10 cellular contexts compared by ENCODE assay signal in the genomic region with DNA sequence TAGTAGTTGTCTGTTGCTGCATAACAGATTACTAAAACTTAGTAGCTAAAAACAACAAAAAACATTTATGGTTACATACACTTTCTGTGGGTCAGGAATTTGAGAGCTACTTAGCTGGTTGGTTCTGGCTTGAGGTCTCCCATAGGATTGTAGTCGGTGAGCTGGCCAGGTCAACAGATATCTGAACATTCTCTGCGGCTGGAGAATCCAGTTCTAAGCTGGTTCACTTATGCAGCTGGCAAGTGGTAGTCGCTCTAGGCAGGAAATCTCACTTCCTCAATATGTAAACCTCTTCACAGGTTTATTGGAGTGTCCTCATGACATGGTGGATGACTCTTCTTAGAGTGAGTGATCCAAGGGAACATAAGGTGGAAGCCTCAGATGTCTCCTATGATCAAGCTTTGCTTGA.
DNase-seq lines count a peak whose midpoint lies in the region; ATAC-seq, FAIRE-seq and TF ChIP-seq lines count a peak whose summit lies in the region.
"Had no signal": no experiment of that assay in that cellular context is flagged by ENCODE, and none has a peak within 500 bp of the region (broad histone marks: within the 10 kb centered on the region; RNA-seq: fewer than 3 reads in every experiment).

No MANE protein-coding gene starts in this region.

- H3K4ac ChIP-seq in H1 (replicated peaks; ENCODE audit: insufficient read length, low read depth, low read length): no peak overlapping the region

- H2BK12ac ChIP-seq in H1 (ENCODE audit: low read depth, low read length): no peak overlapping the region

- TF ChIP-seq POLR2A in H1 (IDR thresholded peaks at IDR 0.05; ENCODE audit: control extremely low read depth in 1 of 2, low read depth in 2 of 2, low read length in 2 of 2) (no peak), ovary (IDR thresholded peaks at IDR 0.05) (no peak)

- no peak overlapping the region for H3K18ac ChIP-seq in H1 (ENCODE audit: extremely low read depth, low read length)

- H3K36me3 ChIP-seq in H1 (ENCODE audit: control insufficient read depth in 2 of 4, insufficient read depth in 4 of 4, low read length in 3 of 4) (no peaks in the 10 kb centered on the region), ovary (no peaks in the 10 kb centered on the region), neural progenitor cell (no peaks in the 10 kb centered on the region)
- H3K36me3 ChIP-seq: heart left ventricle, SJSA1 had no signal

- H3K27ac Mint-ChIP-seq in neural progenitor cell: no peak overlapping the region

- H3K27me3 ChIP-seq in H1 (replicated peaks in 1 of 4; ENCODE audit: control insufficient read depth in 3 of 4, extremely low read depth in 1 of 4, insufficient read depth in 3 of 4, low read length in 3 of 4) (no peaks in the 10 kb centered on the region), ovary (no peaks in the 10 kb centered on the region), neural progenitor cell (no peaks in the 10 kb centered on the region)
- H3K27me3 ChIP-seq: heart left ventricle, SJSA1 had no signal

- no peak overlapping the region for H2BK20ac ChIP-seq in H1 (ENCODE audit: low read length)

- H3K79me1 ChIP-seq in H1 (ENCODE audit: low read depth, low read length): no peaks in the 10 kb centered on the region; the same call in 1 of the 2 replicates

- H3K9me3 ChIP-seq in H1 (ENCODE audit: insufficient read depth in 2 of 2, low read depth in 1 of 2, low read length in 1 of 2) (no peaks in the 10 kb centered on the region), ovary (no peaks in the 10 kb centered on the region), neural progenitor cell (ENCODE audit: low read depth) (peaks cover 5% of the 10 kb centered on the region)
- H3K9me3 ChIP-seq: SJSA1 had no signal

- TF ChIP-seq RAD21 in H1 (IDR thresholded peaks at IDR 0.05 in 1 of 2, conservative IDR thresholded peaks at IDR 0.05 in 1 of 2; ENCODE audit: low read depth in 2 of 2, low read length in 2 of 2): no peak

- DNase-seq in NCI-H2029 treated with DMSO at 0.1 percent for 48 hours (lab: John Stamatoyannopoulos, UW) (peak; percentile 33), H1 (ENCODE audit: low read depth in 1 of 2, low spot score in 2 of 2) (no peak), ovary (no peak), retina (no peak), neural progenitor cell (ENCODE audit: low spot score) (no peak), SW480 (ENCODE audit: low spot score) (no peak)
- DNase-seq: heart left ventricle had no signal

- 0 out of 2 replicates have a peak overlapping the region, but pooled peaks have one; percentile 4 for H2AK5ac ChIP-seq in H1 (ENCODE audit: low read depth, low read length)

- no peak overlapping the region for H3K4me3 Mint-ChIP-seq in neural progenitor cell

- H4K5ac ChIP-seq in H1 (ENCODE audit: insufficient read length, low read depth, low read length): no peak overlapping the region

- H3K36me3 Mint-ChIP-seq in neural progenitor cell: peaks cover 2% of the 10 kb centered on the region

- peaks cover 0 to 8% (median 4%) of the 10 kb centered on the region in 4 experiments; a peak in 4 of 7 replicates for H3K4me1 ChIP-seq in H1 (replicated peaks in 1 of 4; ENCODE audit: control insufficient read depth in 3 of 4, insufficient read depth in 4 of 4, low read length in 3 of 4)
- H3K4me1 ChIP-seq in ovary (ENCODE audit: insufficient read depth): peaks cover 3% of the 10 kb centered on the region
- peaks cover 14% of the 10 kb centered on the region for H3K4me1 ChIP-seq in neural progenitor cell

- H2BK15ac ChIP-seq in H1 (ENCODE audit: low read length): no peak overlapping the region

- H2AFZ ChIP-seq in H1 (ENCODE audit: low read length) (no peak overlapping the region), neural progenitor cell (replicated peaks) (no peak overlapping the region)

- no peaks in the 10 kb centered on the region; the same call in 1 of the 2 replicates for H3K23me2 ChIP-seq in H1 (ENCODE audit: low read depth, low read length)

- peaks cover 4% of the 10 kb centered on the region for H3K27me3 Mint-ChIP-seq in neural progenitor cell (ENCODE audit: insufficient read depth, low read depth)

- H3K9ac ChIP-seq in H1 (replicated peaks in 1 of 4; ENCODE audit: extremely low read depth in 1 of 4, low read depth in 3 of 4, low read length in 3 of 4) (no peak overlapping the region), neural progenitor cell (no peak overlapping the region)

- no peaks in the 10 kb centered on the region for H3K9me3 Mint-ChIP-seq in neural progenitor cell

- ATAC-seq in GM18868 (IDR thresholded peaks at IDR 0.05; ENCODE audit: unreplicated experiment) (peak; percentile 90), HG02623 (IDR thresholded peaks at IDR 0.05; ENCODE audit: unreplicated experiment) (peak; percentile 86)

- FAIRE-seq in H1 (lab: Jason Lieb, UNC): no peak

- H3K79me2 ChIP-seq in H1 (ENCODE audit: control insufficient read depth in 1 of 2, insufficient read depth in 2 of 2, low read length in 2 of 2) (peaks cover 0 to 2% of the 10 kb centered on the region in 2 experiments; a peak in 2 of 4 replicates), neural progenitor cell (ENCODE audit: low read depth) (no peaks in the 10 kb centered on the region)

- H3F3A ChIP-seq in neural progenitor cell (ENCODE audit: low read depth): no peaks in the 10 kb centered on the region

- POLR2A ChIA-PET in H1 (lab: Charles Lee; ENCODE audit: partially characterized antibody): interaction anchor here (1.1 kb wide), 1 partner anchor 22 kb away, joined by 4 read pairs; no protein-coding TSS in a partner anchor

- no peak overlapping the region for H2BK120ac ChIP-seq in H1 (replicated peaks; ENCODE audit: low read depth, low read length)

- no peak overlapping the region for H3K4me3 ChIP-seq in H1 (ENCODE audit: extremely low read depth in 1 of 4, insufficient read depth in 2 of 4, low read depth in 3 of 4, low read length in 4 of 4)
- no peak overlapping the region for H3K4me3 ChIP-seq in ovary
- no peak overlapping the region for H3K4me3 ChIP-seq in neural progenitor cell
- H3K4me3 ChIP-seq: heart left ventricle, SJSA1 had no signal

- H4K20me1 ChIP-seq in H1 (replicated peaks in 1 of 2; ENCODE audit: control insufficient read depth in 1 of 2, insufficient read depth in 2 of 2, low read length in 2 of 2): no peaks in the 10 kb centered on the region
- no peaks in the 10 kb centered on the region for H4K20me1 ChIP-seq in neural progenitor cell (ENCODE audit: low read depth)

- CTCF ChIA-PET in H1 (lab: Charles Lee; ENCODE audit: partially characterized antibody): interaction anchor here (0.6 to 1.7 kb wide), 9 partner anchors 14 to 303 kb away, joined by 3 to 10 read pairs (median 4); no protein-coding TSS in a partner anchor

- H3K4me1 Mint-ChIP-seq in neural progenitor cell: peaks cover 25% of the 10 kb centered on the region

- intact Hi-C loops in ovary (cut with DNase I): no loop called here

- no peak overlapping the region for H3K56ac ChIP-seq in H1 (replicated peaks; ENCODE audit: insufficient read length, low read depth, low read length)

- TF ChIP-seq CTCF in H1 (IDR thresholded peaks at IDR 0.05; ENCODE audit: control extremely low read depth in 1 of 3, insufficient read depth in 1 of 3, low read depth in 1 of 3, low read length in 3 of 3): no peak
- TF ChIP-seq CTCF in ovary (IDR thresholded peaks at IDR 0.05): no peak
- no peak for TF ChIP-seq CTCF in neural progenitor cell (IDR thresholded peaks at IDR 0.05)

- H3K23ac ChIP-seq in H1 (ENCODE audit: insufficient read length): no peak overlapping the region

- H4K91ac ChIP-seq in H1 (replicated peaks; ENCODE audit: insufficient read length, low read length): no peak overlapping the region

- 93% methylated on average over 3 of the region's 3 CpGs; no CpG with 5 or more reads in 1 of the 2 experiments for WGBS in H1 (ENCODE audit: extremely low coverage in 1 of 2, insufficient coverage in 1 of 2, insufficient read length in 1 of 2, insufficient replicate concordance in 2 of 2, low coverage in 1 of 2, low lambda C conversion rate in 2 of 2, missing lambda C conversion rate in 1 of 2), 2 experiments
- WGBS in ovary, 3 donors: 57 to 74% (median 72%) methylated on average over 3 of the region's 3 CpGs

- no peak overlapping the region for H4K8ac ChIP-seq in H1 (ENCODE audit: extremely low read depth, insufficient read depth, low read length)

- TF ChIP-seq EP300 in H1 (IDR thresholded peaks at IDR 0.05; ENCODE audit: borderline replicate concordance in 1 of 2, low read depth in 2 of 2, low read length in 2 of 2) (no peak), ovary (IDR thresholded peaks at IDR 0.05) (no peak)

- H2BK5ac ChIP-seq in H1 (ENCODE audit: low read depth, low read length): no peak overlapping the region

- H3K27ac ChIP-seq in H1 (ENCODE audit: low read depth, low read length) (no peak overlapping the region), ovary (no peak overlapping the region), neural progenitor cell (no peak overlapping the region)
- H3K27ac ChIP-seq: SJSA1 had no signal

- no peak overlapping the region for H3K14ac ChIP-seq in H1 (ENCODE audit: insufficient read length)

- H3K4me2 ChIP-seq in H1 (ENCODE audit: insufficient read depth in 1 of 2, low read depth in 2 of 2, low read length in 2 of 2): no peak overlapping the region; a peak in 1 of 4 replicates
- no peak overlapping the region for H3K4me2 ChIP-seq in neural progenitor cell

TF ChIP-seq in H1, 55 proteins besides CTCF, POLR2A, EP300 and RAD21:
- TF ChIP-seq ZNF274 (IDR thresholded peaks at IDR 0.05; ENCODE audit: borderline replicate concordance, extremely low read depth, low read length): no peak
- TF ChIP-seq RNF2 (IDR thresholded peaks at IDR 0.05; ENCODE audit: borderline replicate concordance, low read depth, low read length, missing control alignments, poor library complexity, severe bottlenecking): no peak
- no peak for TF ChIP-seq KDM1A (IDR thresholded peaks at IDR 0.05; ENCODE audit: borderline replicate concordance, low read length)
- TF ChIP-seq GABPA (IDR thresholded peaks at IDR 0.05; ENCODE audit: borderline replicate concordance, insufficient read depth, low read length): no peak
- no peak for TF ChIP-seq BACH1 (IDR thresholded peaks at IDR 0.05; ENCODE audit: low read length)
- TF ChIP-seq POLR2AphosphoS5 (IDR thresholded peaks at IDR 0.05; ENCODE audit: low read depth, low read length): no peak
- no peak for TF ChIP-seq RBBP5 (IDR thresholded peaks at IDR 0.05; ENCODE audit: borderline replicate concordance, low read depth, low read length)
- no peak for TF ChIP-seq SAP30 (IDR thresholded peaks at IDR 0.05; ENCODE audit: insufficient read depth, insufficient replicate concordance, low read length)
- no peak for TF ChIP-seq FOSL1 (IDR thresholded peaks at IDR 0.05; ENCODE audit: insufficient read depth, low read depth, low read length)
TF ChIP-seq in H1: peak in this region for 0.
